ENCODE assay signal across 19 cellular contexts in genomic region chr6:20352346-20352745, GRCh38. TPM values are rescaled to one million over a fixed set of nuclear protein-coding genes. Genes with fewer than 3 reads are reported as not detected.
A peak's percentile ranks its signal among the peaks of the same experiment; 100 is the strongest.
DNase-seq lines count a peak whose midpoint lies in the region; ATAC-seq, FAIRE-seq and TF ChIP-seq lines count a peak whose summit lies in the region.
"Had no signal": no experiment of that assay in that cellular context is flagged by ENCODE, and none has a peak within 500 bp of the region (broad histone marks: within the 10 kb centered on the region; RNA-seq: fewer than 3 reads in every experiment).

No MANE protein-coding gene starts in this region.

- CTCF ChIA-PET in HEK293 (lab: Yijun Ruan, JAX), result no interaction called here

- intact Hi-C loops in head of caudate nucleus (cut with DNase I), result no loop called here

- H3K36me3 Mint-ChIP-seq in activated T-cell treated with anti-CD3 and anti-CD28 coated beads, Interleukin-2, amount 50 U/mL, for 24 hours (ENCODE audit: low read depth), result peaks cover 2% of the 10 kb centered on the region
- H3K36me3 Mint-ChIP-seq in activated T-cell treated with anti-CD3 and anti-CD28 coated beads, Interleukin-2, amount 50 U/mL, for 72 hours (ENCODE audit: insufficient read depth in 2 of 2), result peaks cover 3 to 6% of the 10 kb centered on the region in 2 donors

- H3K27me3 Mint-ChIP-seq in activated T-cell treated with anti-CD3 and anti-CD28 coated beads, Interleukin-2, amount 50 U/mL, for 24 hours, result no peaks in the 10 kb centered on the region
- no peaks in the 10 kb centered on the region for H3K27me3 Mint-ChIP-seq in activated T-cell treated with anti-CD3 and anti-CD28 coated beads, Interleukin-2, amount 50 U/mL, for 72 hours (ENCODE audit: low read depth)
- H3K27me3 Mint-ChIP-seq: CD4-positive, alpha-beta T cell had no signal

- peaks cover 12% of the 10 kb centered on the region for H3K4me1 Mint-ChIP-seq in activated T-cell treated with anti-CD3 and anti-CD28 coated beads, Interleukin-2, amount 50 U/mL, for 24 hours (ENCODE audit: low read depth)
- peaks cover 13% of the 10 kb centered on the region for H3K4me1 Mint-ChIP-seq in activated T-cell treated with anti-CD3 and anti-CD28 coated beads, Interleukin-2, amount 50 U/mL, for 72 hours (ENCODE audit: low read depth)

- no peak for FAIRE-seq in HTR-8/SVneo (lab: Jason Lieb, UNC)
- FAIRE-seq: A549, GM12878, GM19239 had no signal

- POLR2A ChIA-PET in HEK293 (lab: Yijun Ruan, JAX), result no interaction called here

- H3K9me3 ChIP-seq in HEK293 (ENCODE audit: control insufficient read depth, insufficient read depth, low read depth, low read length), result no peaks in the 10 kb centered on the region
- H3K9me3 ChIP-seq: A549 had no signal

- H3K27ac ChIP-seq in HEK293 (ENCODE audit: extremely low read depth, low read depth, low read length), result no peak overlapping the region
- H3K27ac ChIP-seq: A549 had no signal

- H3K4me3 ChIP-seq in HEK293 (ENCODE audit: low read depth, low read length), result no peak overlapping the region
- H3K4me3 ChIP-seq: A549, GM12878 had no signal

- peak; percentile 80 to 87 for ATAC-seq in activated T-cell treated with anti-CD3 and anti-CD28 coated beads, Interleukin-2, amount 50 U/mL, for 72 hours (replicated peaks in 1 of 2)
- ATAC-seq: A549, GM12878 had no signal

- H3K9me3 Mint-ChIP-seq in activated T-cell treated with anti-CD3 and anti-CD28 coated beads, Interleukin-2, amount 50 U/mL, for 24 hours, result peaks cover 8% of the 10 kb centered on the region
- peaks cover 7 to 10% of the 10 kb centered on the region in 2 donors for H3K9me3 Mint-ChIP-seq in activated T-cell treated with anti-CD3 and anti-CD28 coated beads, Interleukin-2, amount 50 U/mL, for 72 hours

- no peaks in the 10 kb centered on the region for H3K36me3 ChIP-seq in HEK293 (ENCODE audit: control insufficient read depth in 2 of 2, insufficient read depth in 1 of 2, low read length in 2 of 2)

- TF ChIP-seq CTCF in HEK293 (tag by site-specific recombination; IDR thresholded peaks at IDR 0.05), result no peak

- no peak for DNase-seq in activated T-cell treated with anti-CD3 and anti-CD28 coated beads, Interleukin-2, amount 50 U/mL, for 24 hours
- DNase-seq in activated T-cell treated with anti-CD3 and anti-CD28 coated beads for 4 hours, result no peak
- DNase-seq in activated T-cell treated with anti-CD3 and anti-CD28 coated beads, Interleukin-2, amount 50 U/mL, for 72 hours, result peak in 1 of 2 donors; percentile 5
- DNase-seq in stimulated activated CD8-positive, alpha-beta memory T cell treated with anti-CD3 and anti-CD28 coated beads, Interleukin-4, amount 100 ng/mL, for 48 hours, result peak; percentile 41
- no peak for DNase-seq in HTR-8/SVneo (ENCODE audit: insufficient read length, low spot score)
- DNase-seq in head of caudate nucleus, result no peak
- DNase-seq: CD4-positive, alpha-beta T cell; GOT3; KBM-7; MV-4-11; NCI-H187; NCI-H2107; NCI-H510A; NCI-H774; SHP77 had no signal

- H3K4me3 Mint-ChIP-seq in activated T-cell treated with anti-CD3 and anti-CD28 coated beads, Interleukin-2, amount 50 U/mL, for 24 hours, result no peak overlapping the region
- peak overlapping the region in 1 of 2 donors; percentile 43 for H3K4me3 Mint-ChIP-seq in activated T-cell treated with anti-CD3 and anti-CD28 coated beads, Interleukin-2, amount 50 U/mL, for 72 hours
- H3K4me3 Mint-ChIP-seq: CD4-positive, alpha-beta T cell had no signal

- no peaks in the 10 kb centered on the region for H3K4me1 ChIP-seq in HEK293 (ENCODE audit: control insufficient read depth, insufficient read depth, low read length)
- H3K4me1 ChIP-seq: A549 had no signal

- H3K27ac Mint-ChIP-seq in activated T-cell treated with anti-CD3 and anti-CD28 coated beads, Interleukin-2, amount 50 U/mL, for 24 hours, result peak overlapping the region; percentile 11
- peak overlapping the region; percentile 59 for H3K27ac Mint-ChIP-seq in activated T-cell treated with anti-CD3 and anti-CD28 coated beads, Interleukin-2, amount 50 U/mL, for 72 hours
- H3K27ac Mint-ChIP-seq: CD4-positive, alpha-beta T cell had no signal

TF ChIP-seq in HEK293, 187 proteins besides CTCF, POLR2A, EP300 and RAD21:
- TF ChIP-seq EGR2 (tag by site-specific recombination; IDR thresholded peaks at IDR 0.05; ENCODE audit: low read depth) (peak; percentile 33), ZNF426 (tag by site-specific recombination; IDR thresholded peaks at IDR 0.05) (no peak)
TF ChIP-seq in HEK293: peak in this region for 1.

RNA-seq across cellular contexts. Expression of gene E2F3, which starts 49.3 kb away (rescaled TPM):
- total RNA-seq in activated T-cell treated with anti-CD3 and anti-CD28 coated beads, Interleukin-2, amount 50 U/mL, for 72 hours, result 10 to 100 TPM; 17.5 to 18.0 TPM
